3 cellular contexts compared by ENCODE assay signal in genomic region chr2:24088960-24089359, GRCh38. TPM values are rescaled to one million over a fixed set of nuclear protein-coding genes. Genes with fewer than 3 reads are reported as not detected.
"Had no signal": no experiment of that assay in that cellular context is flagged by ENCODE, and none has a peak within 500 bp of the region (broad histone marks: within the 10 kb centered on the region; RNA-seq: fewer than 3 reads in every experiment).

No MANE protein-coding gene starts in this region.

RNA-seq across cellular contexts. Expression of gene PFN4, which starts 34.2 kb away (rescaled TPM):
- total RNA-seq: left colon; naive thymus-derived CD4-positive, alpha-beta T cell; skeletal muscle tissue had no signal
